In the genomic region with DNA sequence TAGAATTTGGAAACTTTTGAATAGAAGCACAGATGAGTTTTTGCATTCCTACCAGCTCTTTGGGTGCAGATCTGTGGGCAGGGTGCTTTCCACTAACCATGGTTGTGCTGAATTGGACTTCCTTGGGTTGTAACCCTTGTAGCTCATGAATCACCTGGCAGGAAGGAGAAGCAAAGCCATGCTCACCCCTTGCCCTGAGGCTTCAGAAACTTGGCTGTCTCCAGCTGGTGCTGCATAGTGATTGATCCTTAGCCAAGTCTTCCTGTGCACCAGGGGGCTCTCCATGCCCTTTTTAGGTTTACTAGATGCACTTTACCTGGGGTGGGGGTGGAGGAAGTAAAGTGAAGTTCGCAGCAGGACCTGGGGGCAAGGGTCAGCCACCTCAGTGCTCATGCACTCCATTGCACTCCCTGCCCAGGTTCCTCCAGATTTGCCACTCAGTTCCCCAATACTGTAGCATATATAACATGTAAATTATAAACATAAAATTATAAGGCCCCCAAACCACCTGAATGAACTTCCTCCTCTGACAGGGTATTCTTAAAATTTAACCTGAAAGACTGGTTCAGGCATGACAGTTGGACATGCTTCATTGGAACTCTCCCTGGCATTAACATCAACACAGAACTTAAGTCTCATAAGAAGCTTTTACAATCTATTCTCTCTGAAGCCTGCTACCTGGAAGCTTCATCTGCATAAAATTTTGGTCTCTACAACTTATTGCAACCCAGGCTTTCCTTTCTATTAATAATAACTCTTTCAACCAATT, we compare ENCODE assay signal across 26 cellular contexts. TPM values are rescaled to one million over a fixed set of nuclear protein-coding genes. Genes with fewer than 3 reads are reported as not detected.
A peak's percentile ranks its signal among the peaks of the same experiment; 100 is the strongest.
DNase-seq lines count a peak whose midpoint lies in the region; ATAC-seq, FAIRE-seq and TF ChIP-seq lines count a peak whose summit lies in the region.
"Had no signal": no experiment of that assay in that cellular context is flagged by ENCODE, and none has a peak within 500 bp of the region (broad histone marks: within the 10 kb centered on the region; RNA-seq: fewer than 3 reads in every experiment).

No MANE protein-coding gene starts in this region.

- H3K4me1 ChIP-seq in foreskin keratinocyte: no peaks in the 10 kb centered on the region
- H3K4me1 ChIP-seq: parathyroid adenoma, testis had no signal

- peaks cover 83% of the 10 kb centered on the region for H3K27me3 ChIP-seq in foreskin keratinocyte
- H3K27me3 ChIP-seq: esophagus muscularis mucosa, testis had no signal

- H3K27me3 Mint-ChIP-seq in activated naive CD8-positive, alpha-beta T cell treated with anti-CD3 and anti-CD28 coated beads, Interleukin-2, amount 50 U/mL, for 24 hours: peaks cover 10% of the 10 kb centered on the region

- peak; percentile 71 for FAIRE-seq in GM18507 (lab: Jason Lieb, UNC)

- no peaks in the 10 kb centered on the region for H3K36me3 Mint-ChIP-seq in activated naive CD8-positive, alpha-beta T cell treated with anti-CD3 and anti-CD28 coated beads, Interleukin-2, amount 50 U/mL, for 24 hours (ENCODE audit: low read depth)
- H3K36me3 Mint-ChIP-seq: activated naive CD8-positive, alpha-beta T cell treated with anti-CD3 and anti-CD28 coated beads for 36 hours; CD8-positive, alpha-beta memory T cell; immature natural killer cell; naive thymus-derived CD4-positive, alpha-beta T cell had no signal

- no peaks in the 10 kb centered on the region for H3K9me3 Mint-ChIP-seq in activated naive CD8-positive, alpha-beta T cell treated with anti-CD3 and anti-CD28 coated beads, Interleukin-2, amount 50 U/mL, for 24 hours
- H3K9me3 Mint-ChIP-seq: activated naive CD8-positive, alpha-beta T cell treated with anti-CD3 and anti-CD28 coated beads for 36 hours; dendritic cell treated with granulocyte-macrophage colony-stimulating factor and Interleukin-4, amounts not matched to agents 40 ng/mL and 50 ng/mL, for 4 days; immature natural killer cell had no signal

- ATAC-seq in GM21423 (IDR thresholded peaks at IDR 0.05; ENCODE audit: unreplicated experiment) (peak; percentile 44), HG03432 (IDR thresholded peaks at IDR 0.05; ENCODE audit: unreplicated experiment) (peak; percentile 64), foreskin keratinocyte (peak; percentile 57), HG03039 (IDR thresholded peaks at IDR 0.05; ENCODE audit: unreplicated experiment) (no peak)
- no peak for ATAC-seq in activated naive CD8-positive, alpha-beta T cell treated with anti-CD3 and anti-CD28 coated beads, Interleukin-2, amount 50 U/mL, for 24 hours
- ATAC-seq: naive thymus-derived CD4-positive, alpha-beta T cell; Right ventricle myocardium inferior had no signal

- H3K27ac Mint-ChIP-seq in activated naive CD8-positive, alpha-beta T cell treated with anti-CD3 and anti-CD28 coated beads, Interleukin-2, amount 50 U/mL, for 24 hours: no peak overlapping the region
- H3K27ac Mint-ChIP-seq: activated naive CD8-positive, alpha-beta T cell treated with anti-CD3 and anti-CD28 coated beads for 36 hours; dendritic cell treated with granulocyte-macrophage colony-stimulating factor and Interleukin-4, amounts not matched to agents 40 ng/mL and 50 ng/mL, for 4 days; immature natural killer cell; naive thymus-derived CD4-positive, alpha-beta T cell had no signal

- DNase-seq in GM18507 (ENCODE audit: extremely low spot score, insufficient read length, low read depth) (no peak), foreskin keratinocyte (peak; percentile 2 to 28), NOMO-1 (lab: John Stamatoyannopoulos, UW; ENCODE audit: unreplicated experiment in 2 of 2) (no peak), NCI-H187 (lab: John Stamatoyannopoulos, UW) (no peak)
- DNase-seq in activated naive CD8-positive, alpha-beta T cell treated with anti-CD3 and anti-CD28 coated beads, Interleukin-2, amount 50 U/mL, for 24 hours: no peak
- DNase-seq: activated naive CD8-positive, alpha-beta T cell treated with anti-CD3 and anti-CD28 coated beads for 36 hours; CD8-positive, alpha-beta memory T cell; GF-D8; immature natural killer cell; naive thymus-derived CD4-positive, alpha-beta T cell; NCI-H446; NK-92 treated with Interleukin-12 subunit alpha and Interleukin-12 subunit beta, amount 100 ng/mL, for 24 hours; stimulated activated CD4-positive, alpha-beta T cell treated with anti-CD3 and anti-CD28 coated beads, Interleukin-4, amount 100 ng/mL, for 24 hours; stimulated activated CD8-positive, alpha-beta memory T cell treated with anti-CD3 and anti-CD28 coated beads, Interleukin-4, amount 100 ng/mL, for 48 hours; testis had no signal

- peaks cover 3% of the 10 kb centered on the region for H3K4me1 Mint-ChIP-seq in activated naive CD8-positive, alpha-beta T cell treated with anti-CD3 and anti-CD28 coated beads, Interleukin-2, amount 50 U/mL, for 24 hours
- H3K4me1 Mint-ChIP-seq: activated naive CD8-positive, alpha-beta T cell treated with anti-CD3 and anti-CD28 coated beads for 36 hours; immature natural killer cell had no signal

- H3K27ac ChIP-seq in foreskin keratinocyte: no peak overlapping the region
- H3K27ac ChIP-seq: esophagus muscularis mucosa, parathyroid adenoma, testis had no signal

- no peak overlapping the region for H3K4me3 Mint-ChIP-seq in activated naive CD8-positive, alpha-beta T cell treated with anti-CD3 and anti-CD28 coated beads, Interleukin-2, amount 50 U/mL, for 24 hours
- H3K4me3 Mint-ChIP-seq: activated naive CD8-positive, alpha-beta T cell treated with anti-CD3 and anti-CD28 coated beads for 36 hours; CD8-positive, alpha-beta memory T cell; dendritic cell treated with granulocyte-macrophage colony-stimulating factor and Interleukin-4, amounts not matched to agents 40 ng/mL and 50 ng/mL, for 4 days; immature natural killer cell; naive thymus-derived CD4-positive, alpha-beta T cell had no signal

- no peak for TF ChIP-seq CTCF in foreskin keratinocyte (conservative IDR thresholded peaks at IDR 0.05)

RNA-seq across cellular contexts. Expression of a gene that starts 25.8 kb away (rescaled TPM):
- not detected in 2 replicates for total RNA-seq in foreskin keratinocyte
- polyA plus RNA-seq in foreskin keratinocyte: not detected in 2 replicates
- total RNA-seq: activated naive CD8-positive, alpha-beta T cell treated with anti-CD3 and anti-CD28 coated beads for 36 hours; CD8-positive, alpha-beta memory T cell; esophagus muscularis mucosa; lung; naive thymus-derived CD4-positive, alpha-beta T cell; Right ventricle myocardium inferior; skeletal muscle tissue; T-helper 1 cell treated with Interleukin-12 subunit alpha and Interleukin-12 subunit beta and Interleukin-4 antibody, amounts not matched to agents 30 ng/mL and 1 ng/mL, for 36 hours; testis had no signal
- polyA plus RNA-seq: AG04450; CD8-positive, alpha-beta memory T cell; immature natural killer cell; lung; naive thymus-derived CD4-positive, alpha-beta T cell had no signal

RNA-seq across cellular contexts. Expression of a gene that starts 37.6 kb away (rescaled TPM):
- not detected in 2 replicates for total RNA-seq in foreskin keratinocyte
- not detected in 2 replicates for polyA plus RNA-seq in foreskin keratinocyte
- total RNA-seq: activated naive CD8-positive, alpha-beta T cell treated with anti-CD3 and anti-CD28 coated beads for 36 hours; CD8-positive, alpha-beta memory T cell; esophagus muscularis mucosa; lung; naive thymus-derived CD4-positive, alpha-beta T cell; Right ventricle myocardium inferior; skeletal muscle tissue; T-helper 1 cell treated with Interleukin-12 subunit alpha and Interleukin-12 subunit beta and Interleukin-4 antibody, amounts not matched to agents 30 ng/mL and 1 ng/mL, for 36 hours; testis had no signal
- polyA plus RNA-seq: AG04450; CD8-positive, alpha-beta memory T cell; immature natural killer cell; lung; naive thymus-derived CD4-positive, alpha-beta T cell had no signal

RNA-seq across cellular contexts. Expression of a gene that starts 39.5 kb away (rescaled TPM):
- not detected in 2 replicates for total RNA-seq in foreskin keratinocyte
- polyA plus RNA-seq in foreskin keratinocyte: not detected in 2 replicates
- total RNA-seq: activated naive CD8-positive, alpha-beta T cell treated with anti-CD3 and anti-CD28 coated beads for 36 hours; CD8-positive, alpha-beta memory T cell; esophagus muscularis mucosa; naive thymus-derived CD4-positive, alpha-beta T cell; Right ventricle myocardium inferior; skeletal muscle tissue; T-helper 1 cell treated with Interleukin-12 subunit alpha and Interleukin-12 subunit beta and Interleukin-4 antibody, amounts not matched to agents 30 ng/mL and 1 ng/mL, for 36 hours; testis had no signal
- polyA plus RNA-seq: AG04450; CD8-positive, alpha-beta memory T cell; immature natural killer cell; naive thymus-derived CD4-positive, alpha-beta T cell had no signal

RNA-seq across cellular contexts. Expression of a gene that starts 48.5 kb away (rescaled TPM):
- not detected in 2 replicates for total RNA-seq in foreskin keratinocyte
- polyA plus RNA-seq in foreskin keratinocyte: not detected in 2 replicates
- total RNA-seq: activated naive CD8-positive, alpha-beta T cell treated with anti-CD3 and anti-CD28 coated beads for 36 hours; CD8-positive, alpha-beta memory T cell; esophagus muscularis mucosa; lung; naive thymus-derived CD4-positive, alpha-beta T cell; Right ventricle myocardium inferior; skeletal muscle tissue; T-helper 1 cell treated with Interleukin-12 subunit alpha and Interleukin-12 subunit beta and Interleukin-4 antibody, amounts not matched to agents 30 ng/mL and 1 ng/mL, for 36 hours; testis had no signal
- polyA plus RNA-seq: AG04450; CD8-positive, alpha-beta memory T cell; immature natural killer cell; lung; naive thymus-derived CD4-positive, alpha-beta T cell had no signal

RNA-seq across cellular contexts. Expression of a gene that starts 58.7 kb away (rescaled TPM):
- not detected in 2 replicates for total RNA-seq in foreskin keratinocyte
- polyA plus RNA-seq in foreskin keratinocyte: not detected in 2 replicates
- total RNA-seq: activated naive CD8-positive, alpha-beta T cell treated with anti-CD3 and anti-CD28 coated beads for 36 hours; CD8-positive, alpha-beta memory T cell; esophagus muscularis mucosa; lung; naive thymus-derived CD4-positive, alpha-beta T cell; Right ventricle myocardium inferior; skeletal muscle tissue; T-helper 1 cell treated with Interleukin-12 subunit alpha and Interleukin-12 subunit beta and Interleukin-4 antibody, amounts not matched to agents 30 ng/mL and 1 ng/mL, for 36 hours; testis had no signal
- polyA plus RNA-seq: AG04450; CD8-positive, alpha-beta memory T cell; immature natural killer cell; lung; naive thymus-derived CD4-positive, alpha-beta T cell had no signal

Comparison
In these comparisons a context has a peak if more than half of its experiments do, and no peak if none do; other contexts are left out.
1. DNase-seq: peak in foreskin keratinocyte (2 of 2); none in GM18507 (single experiment), NOMO-1 (0 of 2), NCI-H187 (0 of 2) and activated naive CD8-positive, alpha-beta T cell treated with anti-CD3 and anti-CD28 coated beads, Interleukin-2, amount 50 U/mL, for 24 hours (single experiment).
2. ATAC-seq: peak in GM21423 (single experiment), HG03432 (single experiment) and foreskin keratinocyte (single experiment); none in HG03039 (single experiment) and activated naive CD8-positive, alpha-beta T cell treated with anti-CD3 and anti-CD28 coated beads, Interleukin-2, amount 50 U/mL, for 24 hours (single experiment).